ENCODE assay signal across 1 cellular context in the genomic region with DNA sequence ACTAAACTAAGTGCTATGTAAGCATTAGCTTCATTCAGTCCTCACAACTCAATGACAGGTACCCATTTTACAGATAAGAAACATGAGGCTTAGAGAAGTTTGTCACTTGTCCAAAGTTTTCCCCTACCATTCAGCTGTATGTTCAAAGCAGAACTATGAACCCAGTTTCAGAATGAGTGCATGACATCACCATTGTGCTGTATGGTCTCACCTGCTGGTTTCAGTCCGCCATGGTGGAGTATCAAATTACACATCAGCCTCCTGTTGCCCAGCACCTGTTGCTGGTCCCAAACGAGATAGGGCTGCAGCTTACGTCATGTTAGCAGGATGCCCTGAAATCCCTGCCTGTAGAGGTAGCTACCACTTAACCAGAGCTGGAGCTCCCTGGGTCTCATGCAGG.
TF ChIP-seq lines count a peak whose summit lies in the region.

No MANE protein-coding gene starts in this region.

TF ChIP-seq in GM12878, 131 proteins besides CTCF, POLR2A, EP300 and RAD21 (continued from another document):
- TF ChIP-seq SMARCA5 (IDR thresholded peaks at IDR 0.05) (peak; percentile 70; the same call in 1 of the 2 replicates), IKZF2 (IDR thresholded peaks at IDR 0.05) (peak; percentile 36 to 41; a peak in 2 of 4 replicates), CREB1 (IDR thresholded peaks at IDR 0.05; ENCODE audit: low read depth) (peak; percentile 86), BACH1 (IDR thresholded peaks at IDR 0.05; ENCODE audit: borderline replicate concordance) (no peak), ZBTB11 (CRISPR knock-in tag; IDR thresholded peaks at IDR 0.05) (no peak), CREM (IDR thresholded peaks at IDR 0.05; ENCODE audit: low read depth) (peak; percentile 48; the same call in 1 of the 2 replicates), BHLHE40 (IDR thresholded peaks at IDR 0.05; ENCODE audit: borderline replicate concordance in 1 of 2, low read depth in 2 of 2, low read length in 1 of 2) (peak in 1 of 2 experiments; percentile 53; a peak in 1 of 4 replicates), TCF12 (IDR thresholded peaks at IDR 0.05; ENCODE audit: low read depth, low read length) (peak; percentile 55; the same call in 1 of the 2 replicates), ETV6 (conservative IDR thresholded peaks at IDR 0.05 in 1 of 2, IDR thresholded peaks at IDR 0.05 in 1 of 2; ENCODE audit: borderline replicate concordance in 1 of 2, low read depth in 1 of 2) (peak in 1 of 2 experiments; percentile 32; a peak in 1 of 4 replicates), ZNF592 (IDR thresholded peaks at IDR 0.05) (no peak), YY1 (IDR thresholded peaks at IDR 0.05; ENCODE audit: low read depth, low read length) (0 out of 2 replicates have a peak, but pooled peaks have one; percentile 23), NBN (IDR thresholded peaks at IDR 0.05) (peak; percentile 45; the same call in 1 of the 2 replicates), EED (IDR thresholded peaks at IDR 0.05; ENCODE audit: low read depth) (peak; percentile 37; the same call in 1 of the 2 replicates), SREBF2 (IDR thresholded peaks at IDR 0.05; ENCODE audit: low read length) (no peak), ZNF622 (IDR thresholded peaks at IDR 0.05) (no peak)
